ENCODE assay signal across 13 cellular contexts in genomic region chr12:66813137-66813867, GRCh38.
DNase-seq lines count a peak whose midpoint lies in the region; ATAC-seq and TF ChIP-seq lines count a peak whose summit lies in the region.
"Had no signal": no experiment of that assay in that cellular context is flagged by ENCODE, and none has a peak within 500 bp of the region (broad histone marks: within the 10 kb centered on the region; RNA-seq: fewer than 3 reads in every experiment).

No MANE protein-coding gene starts in this region.

- H3K4me1 Mint-ChIP-seq in immature natural killer cell, result peaks cover 16 to 19% of the 10 kb centered on the region in 2 donors
- no peaks in the 10 kb centered on the region for H3K4me1 Mint-ChIP-seq in stimulated activated memory B cell treated with anti-CD40 and anti-IgM and Interleukin-4, amounts not matched to agents 10 μg/mL and 1 μg/mL and 100 μg/mL, for 72 hours

- peaks cover 2 to 4% (median 3%) of the 10 kb centered on the region in 3 donors for H3K27me3 Mint-ChIP-seq in immature natural killer cell (ENCODE audit: low read depth in 3 of 3)
- no peaks in the 10 kb centered on the region for H3K27me3 Mint-ChIP-seq in stimulated activated memory B cell treated with anti-CD40 and anti-IgM and Interleukin-4, amounts not matched to agents 10 μg/mL and 1 μg/mL and 100 μg/mL, for 72 hours

- ATAC-seq in HG03139 (IDR thresholded peaks at IDR 0.05; ENCODE audit: unreplicated experiment) (no peak), SK-N-SH treated with all-trans-retinoic acid at 6 μM for 48 hours (no peak)
- ATAC-seq in stimulated activated memory B cell treated with anti-CD40 and anti-IgM and Interleukin-4, amounts not matched to agents 10 μg/mL and 1 μg/mL and 100 μg/mL, for 72 hours, result no peak
- ATAC-seq: gastroesophageal sphincter had no signal

- H3K27ac Mint-ChIP-seq in immature natural killer cell, result peak overlapping the region in 3 of 6 donors; percentile 0 to 37 (median 2)
- H3K27ac Mint-ChIP-seq in stimulated activated memory B cell treated with anti-CD40 and anti-IgM and Interleukin-4, amounts not matched to agents 10 μg/mL and 1 μg/mL and 100 μg/mL, for 72 hours, result no peak overlapping the region

- H3K4me3 Mint-ChIP-seq in immature natural killer cell, result no peak overlapping the region
- no peak overlapping the region for H3K4me3 Mint-ChIP-seq in stimulated activated memory B cell treated with anti-CD40 and anti-IgM and Interleukin-4, amounts not matched to agents 10 μg/mL and 1 μg/mL and 100 μg/mL, for 72 hours

- no peaks in the 10 kb centered on the region for H3K36me3 Mint-ChIP-seq in immature natural killer cell
- H3K36me3 Mint-ChIP-seq in stimulated activated memory B cell treated with anti-CD40 and anti-IgM and Interleukin-4, amounts not matched to agents 10 μg/mL and 1 μg/mL and 100 μg/mL, for 72 hours, result no peaks in the 10 kb centered on the region

- TF ChIP-seq EP300 in Ishikawa (IDR thresholded peaks at IDR 0.05; ENCODE audit: borderline replicate concordance), result no peak

- TF ChIP-seq RAD21 in Ishikawa (IDR thresholded peaks at IDR 0.05; ENCODE audit: low read depth), result no peak

- H3K9me3 Mint-ChIP-seq in immature natural killer cell, result no peaks in the 10 kb centered on the region
- no peaks in the 10 kb centered on the region for H3K9me3 Mint-ChIP-seq in stimulated activated memory B cell treated with anti-CD40 and anti-IgM and Interleukin-4, amounts not matched to agents 10 μg/mL and 1 μg/mL and 100 μg/mL, for 72 hours

- DNase-seq in NCI-H2107 treated with DMSO at 0.1 percent for 48 hours (lab: John Stamatoyannopoulos, UW; ENCODE audit: unreplicated experiment), result peak; percentile 65
- no peak for DNase-seq in NCI-H2107 (lab: John Stamatoyannopoulos, UW)
- peak; percentile 88 for DNase-seq in NCI-H748 treated with DMSO at 0.1 percent for 48 hours (lab: John Stamatoyannopoulos, UW)
- peak; percentile 10 to 21 (median 20) for DNase-seq in immature natural killer cell
- DNase-seq: adrenal gland, NCI-H524 treated with DMSO at 0.1 percent for 48 hours, ovary, substantia nigra had no signal

TF ChIP-seq in Ishikawa, 13 proteins besides CTCF, POLR2A, EP300 and RAD21:
- TF ChIP-seq CREB1 (IDR thresholded peaks at IDR 0.05; ENCODE audit: low read depth) (no peak), NFIC (IDR thresholded peaks at IDR 0.05) (peak; percentile 73), TAF1 (IDR thresholded peaks at IDR 0.05; ENCODE audit: low read depth) (no peak)

TF ChIP-seq in SK-N-SH treated with all-trans-retinoic acid at 6 μM for 48 hours, 23 proteins besides CTCF, POLR2A, EP300 and RAD21:
- TF ChIP-seq, protein P1, sequence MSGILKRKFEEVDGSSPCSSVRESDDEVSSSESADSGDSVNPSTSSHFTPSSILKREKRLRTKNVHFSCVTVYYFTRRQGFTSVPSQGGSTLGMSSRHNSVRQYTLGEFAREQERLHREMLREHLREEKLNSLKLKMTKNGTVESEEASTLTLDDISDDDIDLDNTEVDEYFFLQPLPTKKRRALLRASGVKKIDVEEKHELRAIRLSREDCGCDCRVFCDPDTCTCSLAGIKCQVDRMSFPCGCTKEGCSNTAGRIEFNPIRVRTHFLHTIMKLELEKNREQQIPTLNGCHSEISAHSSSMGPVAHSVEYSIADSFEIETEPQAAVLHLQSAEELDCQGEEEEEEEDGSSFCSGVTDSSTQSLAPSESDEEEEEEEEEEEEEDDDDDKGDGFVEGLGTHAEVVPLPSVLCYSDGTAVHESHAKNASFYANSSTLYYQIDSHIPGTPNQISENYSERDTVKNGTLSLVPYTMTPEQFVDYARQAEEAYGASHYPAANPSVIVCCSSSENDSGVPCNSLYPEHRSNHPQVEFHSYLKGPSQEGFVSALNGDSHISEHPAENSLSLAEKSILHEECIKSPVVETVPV (CRISPR knock-in tag; IDR thresholded peaks at IDR 0.05), result no peak
- TF ChIP-seq PPARA (CRISPR knock-in tag; IDR thresholded peaks at IDR 0.05; ENCODE audit: borderline replicate concordance), result no peak
- TF ChIP-seq ESRRG (CRISPR knock-in tag; IDR thresholded peaks at IDR 0.05), result no peak
- no peak for TF ChIP-seq OSR1 (CRISPR knock-in tag; IDR thresholded peaks at IDR 0.05)
- TF ChIP-seq, protein P2, sequence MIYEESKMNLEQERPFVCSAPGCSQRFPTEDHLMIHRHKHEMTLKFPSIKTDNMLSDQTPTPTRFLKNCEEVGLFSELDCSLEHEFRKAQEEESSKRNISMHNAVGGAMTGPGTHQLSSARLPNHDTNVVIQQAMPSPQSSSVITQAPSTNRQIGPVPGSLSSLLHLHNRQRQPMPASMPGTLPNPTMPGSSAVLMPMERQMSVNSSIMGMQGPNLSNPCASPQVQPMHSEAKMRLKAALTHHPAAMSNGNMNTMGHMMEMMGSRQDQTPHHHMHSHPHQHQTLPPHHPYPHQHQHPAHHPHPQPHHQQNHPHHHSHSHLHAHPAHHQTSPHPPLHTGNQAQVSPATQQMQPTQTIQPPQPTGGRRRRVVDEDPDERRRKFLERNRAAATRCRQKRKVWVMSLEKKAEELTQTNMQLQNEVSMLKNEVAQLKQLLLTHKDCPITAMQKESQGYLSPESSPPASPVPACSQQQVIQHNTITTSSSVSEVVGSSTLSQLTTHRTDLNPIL (CRISPR knock-in tag; IDR thresholded peaks at IDR 0.05; ENCODE audit: low read depth), result no peak
- no peak for TF ChIP-seq PATZ1 (CRISPR knock-in tag; IDR thresholded peaks at IDR 0.05; ENCODE audit: borderline replicate concordance)
- TF ChIP-seq TOX (CRISPR knock-in tag; IDR thresholded peaks at IDR 0.05; ENCODE audit: borderline replicate concordance), result no peak
- no peak for TF ChIP-seq SNAI2 (CRISPR knock-in tag; IDR thresholded peaks at IDR 0.05)
- no peak for TF ChIP-seq RARB (CRISPR knock-in tag; IDR thresholded peaks at IDR 0.05)
- TF ChIP-seq ZNF565 (CRISPR knock-in tag; conservative IDR thresholded peaks at IDR 0.05; ENCODE audit: low read depth), result no peak
- TF ChIP-seq ZFP3 (CRISPR knock-in tag; IDR thresholded peaks at IDR 0.05), result no peak
- TF ChIP-seq BACH2 (CRISPR knock-in tag; IDR thresholded peaks at IDR 0.05; ENCODE audit: borderline replicate concordance), result no peak
- no peak for TF ChIP-seq ZC3H10 (CRISPR knock-in tag; IDR thresholded peaks at IDR 0.05)
- TF ChIP-seq ZNF8 (CRISPR knock-in tag; IDR thresholded peaks at IDR 0.05), result no peak
- no peak for TF ChIP-seq GLIS3 (CRISPR knock-in tag; IDR thresholded peaks at IDR 0.05)
- no peak for TF ChIP-seq TCF4 (CRISPR knock-in tag; IDR thresholded peaks at IDR 0.05; ENCODE audit: borderline replicate concordance)
